ENCODE assay signal across 9 cellular contexts in the genomic region with DNA sequence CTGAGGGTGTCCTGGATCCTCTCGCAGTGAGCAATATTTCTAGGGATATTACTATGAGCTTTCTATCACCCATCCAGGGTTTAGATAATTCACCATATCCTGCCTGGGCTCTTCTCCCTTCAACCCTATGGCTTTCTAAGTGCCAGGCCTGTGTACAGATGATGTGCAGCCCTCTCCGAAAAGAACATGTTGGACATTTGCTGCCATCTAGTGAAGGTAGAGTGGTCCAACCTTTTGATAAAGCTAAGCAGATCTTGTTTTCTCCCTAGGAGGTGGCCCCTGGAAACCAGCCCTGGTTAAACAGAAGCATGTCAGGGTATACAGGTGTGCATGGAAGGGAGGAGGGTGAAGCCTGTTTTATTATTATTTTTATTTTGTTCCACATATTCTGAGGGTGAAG. TPM values are rescaled to one million over a fixed set of nuclear protein-coding genes. Genes with fewer than 3 reads are reported as not detected.
DNase-seq lines count a peak whose midpoint lies in the region; ATAC-seq and TF ChIP-seq lines count a peak whose summit lies in the region.
"Had no signal": no experiment of that assay in that cellular context is flagged by ENCODE, and none has a peak within 500 bp of the region (broad histone marks: within the 10 kb centered on the region; RNA-seq: fewer than 3 reads in every experiment).

No MANE protein-coding gene starts in this region.

- peak; percentile 68 for TF ChIP-seq CTCF in brain microvascular endothelial cell (IDR thresholded peaks at IDR 0.05; ENCODE audit: low read depth, low read length, missing control alignments)

- H3K27me3 ChIP-seq in MG63 (0 out of 2 replicates have a peak, but pooled peaks cover 2% of the 10 kb centered on the region), brain microvascular endothelial cell (replicated peaks) (no peaks in the 10 kb centered on the region), H7 (ENCODE audit: control insufficient read depth, insufficient read depth, low read length) (no peaks in the 10 kb centered on the region)

- no peaks in the 10 kb centered on the region for H3K9me3 ChIP-seq in MG63

- H3K4me3 Mint-ChIP-seq in activated T-helper 2 cell treated with anti-CD3 and anti-CD28 coated beads, Interferon-gamma antibody, Interleukin-2, Interleukin-4, amounts not matched to agents 10 μg/mL and 5 μg/mL and 100 μg/mL, durations not matched to agents 14 hours and 24 hours and 36 hours (ENCODE audit: low read depth): no peak overlapping the region

- ATAC-seq in GM19452 (IDR thresholded peaks at IDR 0.05; ENCODE audit: unreplicated experiment): no peak

- H3K4me3 ChIP-seq in MG63 (no peak overlapping the region), brain microvascular endothelial cell (ENCODE audit: low read depth, low read length) (no peak overlapping the region), H7 (ENCODE audit: insufficient read depth, low read depth, low read length) (no peak overlapping the region)

- DNase-seq in EL (peak; percentile 57), MG63 (peak; percentile 4), brain microvascular endothelial cell (peak; percentile 51), medulla oblongata (ENCODE audit: extremely low spot score) (peak; percentile 25), H7 (no peak)
- no peak for DNase-seq in activated T-cell treated with anti-CD3 and anti-CD28 coated beads, Interleukin-2, amount 50 U/mL, for 48 hours
- DNase-seq in activated T-helper 2 cell treated with anti-CD3 and anti-CD28 coated beads, Interferon-gamma antibody, Interleukin-2, Interleukin-4, amounts not matched to agents 10 μg/mL and 5 μg/mL and 100 μg/mL, durations not matched to agents 14 hours and 24 hours and 36 hours (ENCODE audit: low spot score): no peak

- no peaks in the 10 kb centered on the region for H3K36me3 Mint-ChIP-seq in activated T-helper 2 cell treated with anti-CD3 and anti-CD28 coated beads, Interferon-gamma antibody, Interleukin-2, Interleukin-4, amounts not matched to agents 10 μg/mL and 5 μg/mL and 100 μg/mL, durations not matched to agents 14 hours and 24 hours and 36 hours (ENCODE audit: low read depth)

- H3K36me3 ChIP-seq in MG63 (no peaks in the 10 kb centered on the region), brain microvascular endothelial cell (replicated peaks) (no peaks in the 10 kb centered on the region), H7 (replicated peaks; ENCODE audit: control insufficient read depth, insufficient read depth, low read length) (no peaks in the 10 kb centered on the region)

- H3K4me1 Mint-ChIP-seq in activated T-helper 2 cell treated with anti-CD3 and anti-CD28 coated beads, Interferon-gamma antibody, Interleukin-2, Interleukin-4, amounts not matched to agents 10 μg/mL and 5 μg/mL and 100 μg/mL, durations not matched to agents 14 hours and 24 hours and 36 hours (ENCODE audit: low read depth): no peaks in the 10 kb centered on the region

- H3K27ac ChIP-seq in brain microvascular endothelial cell: no peak overlapping the region
- H3K27ac ChIP-seq: KMS-11 had no signal

- intact Hi-C loops in activated T-helper 2 cell treated with anti-CD3 and anti-CD28 coated beads, Interferon-gamma antibody, Interleukin-2, Interleukin-4, amounts not matched to agents 10 μg/mL and 5 μg/mL and 100 μg/mL, durations not matched to agents 14 hours and 24 hours and 36 hours (cut with micrococcal nuclease): loop anchor here (2.0 to 10.0 kb wide), 2 partner anchors 105 to 189 kb away; no protein-coding TSS in a partner anchor

- in situ Hi-C loops in brain microvascular endothelial cell (cut with HindIII; ENCODE audit: low pct_ligation_motif_present, low sequenced_read_pairs): loop anchor here (25.0 kb wide), 1 partner anchor 332 kb away; no protein-coding TSS in a partner anchor

- H3K27ac Mint-ChIP-seq in activated T-helper 2 cell treated with anti-CD3 and anti-CD28 coated beads, Interferon-gamma antibody, Interleukin-2, Interleukin-4, amounts not matched to agents 10 μg/mL and 5 μg/mL and 100 μg/mL, durations not matched to agents 14 hours and 24 hours and 36 hours: no peak overlapping the region

- no peaks in the 10 kb centered on the region for H3K9me3 Mint-ChIP-seq in activated T-helper 2 cell treated with anti-CD3 and anti-CD28 coated beads, Interferon-gamma antibody, Interleukin-2, Interleukin-4, amounts not matched to agents 10 μg/mL and 5 μg/mL and 100 μg/mL, durations not matched to agents 14 hours and 24 hours and 36 hours

- peaks cover 27% of the 10 kb centered on the region for H3K27me3 Mint-ChIP-seq in activated T-helper 2 cell treated with anti-CD3 and anti-CD28 coated beads, Interferon-gamma antibody, Interleukin-2, Interleukin-4, amounts not matched to agents 10 μg/mL and 5 μg/mL and 100 μg/mL, durations not matched to agents 14 hours and 24 hours and 36 hours (ENCODE audit: low read depth)

RNA-seq across cellular contexts. Expression of a gene that starts 27.9 kb away (rescaled TPM):
- total RNA-seq in MG63 (2014; rRNA removed; shearing (Covaris generic); ENCODE audit: low replicate concordance): not detected in 2 replicates
- not detected in 2 replicates for total RNA-seq in H7 (2014; rRNA removed; shearing (Covaris generic))
- not detected in 2 replicates for total RNA-seq in activated T-helper 2 cell treated with anti-CD3 and anti-CD28 coated beads, Interferon-gamma antibody, Interleukin-2, Interleukin-4, amounts not matched to agents 10 μg/mL and 5 μg/mL and 100 μg/mL, durations not matched to agents 14 hours and 24 hours and 36 hours

Comparison
In these comparisons a context has a peak if more than half of its experiments do, and no peak if none do; other contexts are left out.
1. DNase-seq: peak in EL (single experiment), MG63 (single experiment), brain microvascular endothelial cell (single experiment) and medulla oblongata (single experiment); none in H7 (single experiment), activated T-cell treated with anti-CD3 and anti-CD28 coated beads, Interleukin-2, amount 50 U/mL, for 48 hours (0 of 2) and activated T-helper 2 cell treated with anti-CD3 and anti-CD28 coated beads, Interferon-gamma antibody, Interleukin-2, Interleukin-4, amounts not matched to agents 10 μg/mL and 5 μg/mL and 100 μg/mL, durations not matched to agents 14 hours and 24 hours and 36 hours (single experiment).